In genomic region chr14:85575617-85575898, GRCh38 we compare ENCODE assay signal across 1 cellular context.
TF ChIP-seq lines count a peak whose summit lies in the region.

No MANE protein-coding gene starts in this region.

TF ChIP-seq in H1, 55 proteins besides CTCF, POLR2A, EP300 and RAD21:
- no peak for TF ChIP-seq CEBPB (IDR thresholded peaks at IDR 0.05; ENCODE audit: low read depth, low read length)
- no peak for TF ChIP-seq POU5F1 (IDR thresholded peaks at IDR 0.05; ENCODE audit: low read depth, low read length)
- TF ChIP-seq GTF2F1 (IDR thresholded peaks at IDR 0.05; ENCODE audit: borderline replicate concordance, low read depth, low read length) = no peak
- TF ChIP-seq ASH2L (IDR thresholded peaks at IDR 0.05; ENCODE audit: low read length) = no peak
- no peak for TF ChIP-seq SRF (IDR thresholded peaks at IDR 0.05; ENCODE audit: low read depth, low read length)
- no peak for TF ChIP-seq KDM4A (IDR thresholded peaks at IDR 0.05; ENCODE audit: low read depth, low read length, severe bottlenecking)
- TF ChIP-seq ATF3 (IDR thresholded peaks at IDR 0.05; ENCODE audit: insufficient read depth, low read depth, low read length) = no peak
- TF ChIP-seq SIRT6 (IDR thresholded peaks at IDR 0.05; ENCODE audit: low read length) = no peak
- no peak for TF ChIP-seq BRCA1 (IDR thresholded peaks at IDR 0.05; ENCODE audit: low read depth, low read length)
- no peak for TF ChIP-seq BCL11A (IDR thresholded peaks at IDR 0.05; ENCODE audit: low read depth in 2 of 2, low read length in 2 of 2)
- TF ChIP-seq EZH2 (IDR thresholded peaks at IDR 0.05; ENCODE audit: low read depth, low read length, severe bottlenecking) = no peak
- TF ChIP-seq NRF1 (IDR thresholded peaks at IDR 0.05; ENCODE audit: low read depth, low read length) = no peak
- TF ChIP-seq CHD2 (IDR thresholded peaks at IDR 0.05; ENCODE audit: low read length) = no peak
- TF ChIP-seq SIN3A (conservative IDR thresholded peaks at IDR 0.05 in 1 of 2, IDR thresholded peaks at IDR 0.05 in 1 of 2; ENCODE audit: low read depth in 1 of 2, low read length in 2 of 2) = no peak
TF ChIP-seq in H1: peak in this region for 0.
